15 cellular contexts compared by ENCODE assay signal in genomic region chr4:72397314-72397713, GRCh38.
"Had no signal": no experiment of that assay in that cellular context is flagged by ENCODE, and none has a peak within 500 bp of the region (broad histone marks: within the 10 kb centered on the region; RNA-seq: fewer than 3 reads in every experiment).

No MANE protein-coding gene starts in this region.

- H3K27ac Mint-ChIP-seq: activated CD4-positive, alpha-beta memory T cell treated with anti-CD3 and anti-CD28 coated beads for 36 hours; activated T-cell treated with anti-CD3 and anti-CD28 coated beads, Interleukin-2, amount 50 U/mL, for 72 hours; natural killer cell treated with Interleukin-12 subunit alpha and Interleukin-12 subunit beta and Interleukin-15 and Interleukin-18, amount 100 ng/mL, for 72 hours; progenitor cell of endocrine pancreas had no signal

- DNase-seq: activated CD4-positive, alpha-beta memory T cell treated with anti-CD3 and anti-CD28 coated beads for 36 hours; activated T-cell treated with anti-CD3 and anti-CD28 coated beads, Interleukin-2, amount 50 U/mL, for 72 hours; caudate nucleus; effector CD4-positive, alpha-beta T cell; hippocampal formation; nucleus accumbens; stimulated activated CD4-positive, alpha-beta T cell treated with anti-CD3 and anti-CD28 coated beads, Interleukin-4, amount 100 ng/mL, for 4 hours; stomach; uterus had no signal

- ATAC-seq: activated CD4-positive, CD25-positive, alpha-beta regulatory T cell treated with anti-CD3 and anti-CD28 coated beads, Interleukin-2, amount 50 U/mL, for 24 hours; activated T-cell treated with anti-CD3 and anti-CD28 coated beads, Interleukin-2, amount 50 U/mL, for 72 hours; natural killer cell treated with Interleukin-12 subunit alpha and Interleukin-12 subunit beta and Interleukin-15 and Interleukin-18, amount 100 ng/mL, for 72 hours had no signal

- H3K27me3 ChIP-seq: stomach, uterus had no signal

- H3K9me3 Mint-ChIP-seq: activated CD4-positive, alpha-beta memory T cell treated with anti-CD3 and anti-CD28 coated beads for 36 hours; activated T-cell treated with anti-CD3 and anti-CD28 coated beads, Interleukin-2, amount 50 U/mL, for 72 hours; natural killer cell treated with Interleukin-12 subunit alpha and Interleukin-12 subunit beta and Interleukin-15 and Interleukin-18, amount 100 ng/mL, for 72 hours had no signal

- H3K27me3 Mint-ChIP-seq: activated CD4-positive, alpha-beta memory T cell treated with anti-CD3 and anti-CD28 coated beads for 36 hours; natural killer cell treated with Interleukin-12 subunit alpha and Interleukin-12 subunit beta and Interleukin-15 and Interleukin-18, amount 100 ng/mL, for 72 hours; progenitor cell of endocrine pancreas had no signal

- H3K27ac ChIP-seq: coronary artery, skin epidermis, stomach, thoracic aorta, uterus had no signal

- H3K9me3 ChIP-seq: stomach, thoracic aorta, uterus had no signal

- H3K36me3 Mint-ChIP-seq: activated CD4-positive, alpha-beta memory T cell treated with anti-CD3 and anti-CD28 coated beads for 36 hours; natural killer cell treated with Interleukin-12 subunit alpha and Interleukin-12 subunit beta and Interleukin-15 and Interleukin-18, amount 100 ng/mL, for 72 hours had no signal

- H3K4me1 ChIP-seq: stomach, uterus had no signal

- H3K36me3 ChIP-seq: stomach, thoracic aorta, uterus had no signal

- H3K4me3 Mint-ChIP-seq: activated CD4-positive, alpha-beta memory T cell treated with anti-CD3 and anti-CD28 coated beads for 36 hours; activated T-cell treated with anti-CD3 and anti-CD28 coated beads, Interleukin-2, amount 50 U/mL, for 72 hours; natural killer cell treated with Interleukin-12 subunit alpha and Interleukin-12 subunit beta and Interleukin-15 and Interleukin-18, amount 100 ng/mL, for 72 hours had no signal

- H3K4me3 ChIP-seq: coronary artery, skin epidermis, stomach, thoracic aorta, uterus had no signal
